ENCODE assay signal across 14 cellular contexts in genomic region chr5:146068977-146069779, GRCh38. TPM values are rescaled to one million over a fixed set of nuclear protein-coding genes. Genes with fewer than 3 reads are reported as not detected.
DNase-seq lines count a peak whose midpoint lies in the region; ATAC-seq and TF ChIP-seq lines count a peak whose summit lies in the region.
"Had no signal": no experiment of that assay in that cellular context is flagged by ENCODE, and none has a peak within 500 bp of the region (broad histone marks: within the 10 kb centered on the region; RNA-seq: fewer than 3 reads in every experiment).

No MANE protein-coding gene starts in this region.

- no peak overlapping the region for H3K4me2 ChIP-seq in GM23338
- H3K4me2 ChIP-seq: BLaER1 had no signal

- CTCF ChIA-PET in CD8-positive, alpha-beta memory T cell (lab: Charles Lee) = no interaction called here

- no peaks in the 10 kb centered on the region for H3K79me2 ChIP-seq in GM23338 (replicated peaks; ENCODE audit: insufficient read depth)
- H3K79me2 ChIP-seq: parathyroid adenoma had no signal

- no peaks in the 10 kb centered on the region for H3K4me1 ChIP-seq in CD8-positive, alpha-beta memory T cell (ENCODE audit: insufficient read depth, low read length)
- peaks cover 16% of the 10 kb centered on the region for H3K4me1 ChIP-seq in GM23338 (ENCODE audit: insufficient read depth)
- H3K4me1 ChIP-seq: parathyroid adenoma had no signal

- no peaks in the 10 kb centered on the region for H3K36me3 Mint-ChIP-seq in CD8-positive, alpha-beta memory T cell
- H3K36me3 Mint-ChIP-seq in GM23338 (ENCODE audit: low read depth) = no peaks in the 10 kb centered on the region
- H3K36me3 Mint-ChIP-seq: activated naive CD8-positive, alpha-beta T cell had no signal

- H2AFZ ChIP-seq in GM23338 = no peak overlapping the region
- H2AFZ ChIP-seq: parathyroid adenoma had no signal

- DNase-seq in CD8-positive, alpha-beta memory T cell = no peak
- no peak for DNase-seq in DMS53 treated with DMSO at 0.1 percent for 48 hours (lab: John Stamatoyannopoulos, UW; ENCODE audit: unreplicated experiment)
- DNase-seq in NCI-H345 (lab: John Stamatoyannopoulos, UW) = no peak
- no peak for DNase-seq in GM23338 (ENCODE audit: low spot score)
- DNase-seq: activated CD8-positive, alpha-beta memory T cell treated with anti-CD3 and anti-CD28 coated beads for 24 hours had no signal

- no peaks in the 10 kb centered on the region for H4K20me1 ChIP-seq in GM23338 (replicated peaks; ENCODE audit: insufficient read depth)
- H4K20me1 ChIP-seq: BLaER1 had no signal

- no peaks in the 10 kb centered on the region for H3K36me3 ChIP-seq in CD8-positive, alpha-beta memory T cell (ENCODE audit: insufficient read depth, low read length)
- no peaks in the 10 kb centered on the region for H3K36me3 ChIP-seq in GM23338 (ENCODE audit: insufficient read depth)
- H3K36me3 ChIP-seq: BLaER1 had no signal

- ATAC-seq in GM18517 (IDR thresholded peaks at IDR 0.05; ENCODE audit: unreplicated experiment) (peak; percentile 74), GM19467 (IDR thresholded peaks at IDR 0.05; ENCODE audit: unreplicated experiment) (peak; percentile 54), HG02885 (IDR thresholded peaks at IDR 0.05; ENCODE audit: poor library complexity, unreplicated experiment) (peak; percentile 48), HG03558 (IDR thresholded peaks at IDR 0.05; ENCODE audit: extremely low read depth, unreplicated experiment) (peak; percentile 60), GM23338 (no peak)
- ATAC-seq: esophagus mucosa had no signal

- no peaks in the 10 kb centered on the region for H3K27me3 ChIP-seq in CD8-positive, alpha-beta memory T cell (ENCODE audit: insufficient read depth, low read length, poor library complexity, severe bottlenecking)
- peaks cover 20% of the 10 kb centered on the region for H3K27me3 ChIP-seq in GM23338 (ENCODE audit: insufficient read depth)
- H3K27me3 ChIP-seq: BLaER1 had no signal

- H3K9me3 ChIP-seq in CD8-positive, alpha-beta memory T cell (ENCODE audit: low read length) = no peaks in the 10 kb centered on the region
- H3K9me3 ChIP-seq: BLaER1 had no signal

- H3K27ac ChIP-seq in CD8-positive, alpha-beta memory T cell (ENCODE audit: low read depth, low read length) = no peak overlapping the region
- H3K27ac ChIP-seq in GM23338 (ENCODE audit: low read depth) = no peak overlapping the region
- H3K27ac ChIP-seq: BLaER1, parathyroid adenoma had no signal

- H3K27ac Mint-ChIP-seq in CD8-positive, alpha-beta memory T cell = no peak overlapping the region
- H3K27ac Mint-ChIP-seq in GM23338 = no peak overlapping the region
- H3K27ac Mint-ChIP-seq: activated naive CD8-positive, alpha-beta T cell had no signal

- peaks cover 0 to 2% (median 0%) of the 10 kb centered on the region in 3 donors for H3K4me1 Mint-ChIP-seq in CD8-positive, alpha-beta memory T cell
- H3K4me1 Mint-ChIP-seq in GM23338 = peaks cover 20% of the 10 kb centered on the region

- H3K4me3 ChIP-seq in CD8-positive, alpha-beta memory T cell (ENCODE audit: low read length) = no peak overlapping the region
- no peak overlapping the region for H3K4me3 ChIP-seq in GM23338
- H3K4me3 ChIP-seq: BLaER1 had no signal

- no peak overlapping the region for H3K4me3 Mint-ChIP-seq in CD8-positive, alpha-beta memory T cell
- no peak overlapping the region for H3K4me3 Mint-ChIP-seq in GM23338
- H3K4me3 Mint-ChIP-seq: activated naive CD8-positive, alpha-beta T cell had no signal

- H3K9me3 Mint-ChIP-seq in CD8-positive, alpha-beta memory T cell = no peaks in the 10 kb centered on the region
- peaks cover 3% of the 10 kb centered on the region; the same call in 1 of the 3 replicates for H3K9me3 Mint-ChIP-seq in GM23338

- no peak for TF ChIP-seq CTCF in GM23338 (conservative IDR thresholded peaks at IDR 0.05; ENCODE audit: low read depth in 2 of 2)

- POLR2A ChIA-PET in CD8-positive, alpha-beta memory T cell (lab: Charles Lee) = interaction anchor here (0.6 kb wide), 1 partner anchor 608 kb away, joined by 3 read pairs; no protein-coding TSS in a partner anchor

- no peaks in the 10 kb centered on the region for H3F3A ChIP-seq in GM23338 (replicated peaks; ENCODE audit: low read depth)

- no peaks in the 10 kb centered on the region for H3K9me2 ChIP-seq in GM23338 (ENCODE audit: insufficient read depth)

- peaks cover 2 to 8% of the 10 kb centered on the region in 2 donors for H3K27me3 Mint-ChIP-seq in CD8-positive, alpha-beta memory T cell
- H3K27me3 Mint-ChIP-seq in GM23338 (ENCODE audit: insufficient read depth, low read depth, poor library complexity) = peaks cover 7% of the 10 kb centered on the region
- H3K27me3 Mint-ChIP-seq: activated naive CD8-positive, alpha-beta T cell had no signal

TF ChIP-seq in GM23338, 12 proteins besides CTCF, POLR2A, EP300 and RAD21 (continues in another document):
- no peak for TF ChIP-seq EZH2phosphoT487 (IDR thresholded peaks at IDR 0.05; ENCODE audit: unreplicated experiment)
- TF ChIP-seq STAT1 (IDR thresholded peaks at IDR 0.05; ENCODE audit: unreplicated experiment) = no peak
- TF ChIP-seq, protein P1, sequence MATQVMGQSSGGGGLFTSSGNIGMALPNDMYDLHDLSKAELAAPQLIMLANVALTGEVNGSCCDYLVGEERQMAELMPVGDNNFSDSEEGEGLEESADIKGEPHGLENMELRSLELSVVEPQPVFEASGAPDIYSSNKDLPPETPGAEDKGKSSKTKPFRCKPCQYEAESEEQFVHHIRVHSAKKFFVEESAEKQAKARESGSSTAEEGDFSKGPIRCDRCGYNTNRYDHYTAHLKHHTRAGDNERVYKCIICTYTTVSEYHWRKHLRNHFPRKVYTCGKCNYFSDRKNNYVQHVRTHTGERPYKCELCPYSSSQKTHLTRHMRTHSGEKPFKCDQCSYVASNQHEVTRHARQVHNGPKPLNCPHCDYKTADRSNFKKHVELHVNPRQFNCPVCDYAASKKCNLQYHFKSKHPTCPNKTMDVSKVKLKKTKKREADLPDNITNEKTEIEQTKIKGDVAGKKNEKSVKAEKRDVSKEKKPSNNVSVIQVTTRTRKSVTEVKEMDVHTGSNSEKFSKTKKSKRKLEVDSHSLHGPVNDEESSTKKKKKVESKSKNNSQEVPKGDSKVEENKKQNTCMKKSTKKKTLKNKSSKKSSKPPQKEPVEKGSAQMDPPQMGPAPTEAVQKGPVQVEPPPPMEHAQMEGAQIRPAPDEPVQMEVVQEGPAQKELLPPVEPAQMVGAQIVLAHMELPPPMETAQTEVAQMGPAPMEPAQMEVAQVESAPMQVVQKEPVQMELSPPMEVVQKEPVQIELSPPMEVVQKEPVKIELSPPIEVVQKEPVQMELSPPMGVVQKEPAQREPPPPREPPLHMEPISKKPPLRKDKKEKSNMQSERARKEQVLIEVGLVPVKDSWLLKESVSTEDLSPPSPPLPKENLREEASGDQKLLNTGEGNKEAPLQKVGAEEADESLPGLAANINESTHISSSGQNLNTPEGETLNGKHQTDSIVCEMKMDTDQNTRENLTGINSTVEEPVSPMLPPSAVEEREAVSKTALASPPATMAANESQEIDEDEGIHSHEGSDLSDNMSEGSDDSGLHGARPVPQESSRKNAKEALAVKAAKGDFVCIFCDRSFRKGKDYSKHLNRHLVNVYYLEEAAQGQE (IDR thresholded peaks at IDR 0.05; ENCODE audit: unreplicated experiment) = no peak
- TF ChIP-seq JUNB (IDR thresholded peaks at IDR 0.05; ENCODE audit: unreplicated experiment) = no peak

RNA-seq across cellular contexts. Expression of gene PLAC8L1, which starts 36.2 kb away (rescaled TPM):
- total RNA-seq in CD8-positive, alpha-beta memory T cell = under 1 TPM; 0.53 to 0.96 TPM
- polyA plus RNA-seq in CD8-positive, alpha-beta memory T cell = not detected
- total RNA-seq in GM23338 (2014; rRNA removed; shearing (Covaris generic)) = not detected in 2 replicates
- 0.63 and 2.0 TPM in 2 replicates for polyA plus RNA-seq in GM23338 (2016; fragmentation: Nextera tagmentation; extraction: Ambion mirVana)
- total RNA-seq: mononuclear cell had no signal
